ENCODE assay signal across 8 cellular contexts in the genomic region with DNA sequence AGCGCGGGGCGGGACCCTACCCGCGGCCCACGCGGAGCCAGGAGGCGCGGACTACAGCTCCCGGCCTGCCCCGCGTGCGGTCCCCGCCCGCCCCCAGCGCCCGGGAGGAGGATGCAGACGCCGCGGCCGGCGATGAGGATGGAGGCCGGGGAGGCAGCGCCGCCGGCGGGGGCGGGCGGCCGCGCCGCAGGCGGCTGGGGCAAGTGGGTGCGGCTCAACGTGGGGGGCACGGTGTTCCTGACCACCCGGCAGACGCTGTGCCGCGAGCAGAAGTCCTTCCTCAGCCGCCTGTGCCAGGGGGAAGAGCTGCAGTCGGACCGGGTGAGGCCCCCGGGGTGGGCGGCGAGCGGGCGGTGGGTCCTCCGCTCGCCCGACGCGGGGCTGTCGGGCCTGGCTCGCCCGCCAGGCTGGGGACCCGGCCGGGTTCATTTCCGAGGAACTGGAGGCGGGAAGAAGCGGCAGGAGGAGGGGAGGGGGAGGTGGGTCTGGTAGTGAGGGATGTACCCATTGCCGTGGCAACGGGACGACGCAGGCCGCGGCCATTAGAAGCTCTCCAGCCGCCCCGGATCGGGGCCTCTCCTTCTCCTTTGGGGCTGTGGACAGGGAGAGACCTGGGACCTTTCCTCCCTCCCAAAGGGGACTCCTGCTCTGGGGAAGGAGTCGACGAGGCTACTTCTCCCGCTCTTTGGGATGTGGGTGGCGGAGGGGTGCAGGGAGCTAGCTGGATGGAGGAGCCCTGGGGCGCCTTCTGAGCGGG. TPM values are rescaled to one million over a fixed set of nuclear protein-coding genes. Genes with fewer than 3 reads are reported as not detected.
DNase-seq lines count a peak whose midpoint lies in the region; ATAC-seq, FAIRE-seq and TF ChIP-seq lines count a peak whose summit lies in the region.

A gene with protein sequence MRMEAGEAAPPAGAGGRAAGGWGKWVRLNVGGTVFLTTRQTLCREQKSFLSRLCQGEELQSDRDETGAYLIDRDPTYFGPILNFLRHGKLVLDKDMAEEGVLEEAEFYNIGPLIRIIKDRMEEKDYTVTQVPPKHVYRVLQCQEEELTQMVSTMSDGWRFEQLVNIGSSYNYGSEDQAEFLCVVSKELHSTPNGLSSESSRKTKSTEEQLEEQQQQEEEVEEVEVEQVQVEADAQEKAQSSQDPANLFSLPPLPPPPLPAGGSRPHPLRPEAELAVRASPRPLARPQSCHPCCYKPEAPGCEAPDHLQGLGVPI (plus strand): TSS at position 114 of the 757 bp plus-strand sequence. CDS start 19 bp downstream, at position 133.

- no peaks in the 10 kb centered on the region for H3K9me3 ChIP-seq in Panc1 (ENCODE audit: control insufficient read depth, insufficient read depth, low read depth, low read length)
- H3K9me3 ChIP-seq in fibroblast of lung (ENCODE audit: control insufficient read depth, insufficient read depth, low read depth, low read length): no peaks in the 10 kb centered on the region
- no peaks in the 10 kb centered on the region for H3K9me3 ChIP-seq in naive thymus-derived CD4-positive, alpha-beta T cell (ENCODE audit: control insufficient read depth in 2 of 3, low read length in 3 of 3)

- DNase-seq in GM12891 (ENCODE audit: insufficient read length, low spot score) (peak; percentile 99), Panc1 (ENCODE audit: low read depth, low spot score) (no peak), activated T-helper 1 cell treated with Interleukin-2 at 50 U/mL for 16 hours (ENCODE audit: low read depth) (peak; percentile 60), fibroblast of lung (ENCODE audit: low read depth in 2 of 2) (peak; percentile 60 to 68)
- DNase-seq in naive thymus-derived CD4-positive, alpha-beta T cell: peak; percentile 50 to 87 (median 67)
- DNase-seq in stimulated activated effector memory CD8-positive, alpha-beta T cell treated with anti-CD3 and anti-CD28 coated beads, Interleukin-12 subunit alpha, Interleukin-12 subunit beta, amount 100 ng/mL, for 72 hours (ENCODE audit: low spot score in 2 of 2): peak; percentile 74 to 84

- H3K9me3 Mint-ChIP-seq in naive thymus-derived CD4-positive, alpha-beta T cell: no peaks in the 10 kb centered on the region
- H3K9me3 Mint-ChIP-seq in stimulated activated effector memory CD8-positive, alpha-beta T cell treated with anti-CD3 and anti-CD28 coated beads, Interleukin-12 subunit alpha, Interleukin-12 subunit beta, amount 100 ng/mL, for 72 hours: no peaks in the 10 kb centered on the region

- peak within 1 kb of the TSS; percentile 86 for H3K4me2 ChIP-seq in fibroblast of lung (ENCODE audit: extremely low read depth, insufficient read depth, low read length)

- no peaks in the 10 kb centered on the region for H4K20me1 ChIP-seq in fibroblast of lung (ENCODE audit: control insufficient read depth, extremely low read depth, insufficient read depth, low read length)

- POLR2A ChIA-PET in Panc1 (lab: Charles Lee): no interaction called here
- POLR2A ChIA-PET in naive thymus-derived CD4-positive, alpha-beta T cell (lab: Charles Lee): interaction anchor here (0.6 to 1.0 kb wide), 4 partner anchors 28 to 275 kb away, joined by 3 to 5 read pairs (median 4); partner anchors contain the start of gene IFT27

- CTCF ChIA-PET in Panc1 (lab: Charles Lee): interaction anchor here (0.6 kb wide), 2 partner anchors 23 to 74 kb away, joined by 3 to 9 read pairs; no protein-coding TSS in a partner anchor
- CTCF ChIA-PET in naive thymus-derived CD4-positive, alpha-beta T cell (lab: Charles Lee): no interaction called here

- in situ Hi-C loops in Panc1 (cut with HindIII; ENCODE audit: low pct_unique_long_range_greater_than_20kb, low sequenced_read_pairs): no loop called here

- H3K27ac ChIP-seq in Panc1 (ENCODE audit: low read length) (0 out of 2 replicates have a peak within 1 kb of the TSS, but pooled peaks have one; percentile 39), fibroblast of lung (ENCODE audit: insufficient read depth, low read length) (peak within 1 kb of the TSS; percentile 53)
- H3K27ac ChIP-seq in naive thymus-derived CD4-positive, alpha-beta T cell (ENCODE audit: low read depth, low read length): peak within 1 kb of the TSS; percentile 72

- H3K4me1 Mint-ChIP-seq in naive thymus-derived CD4-positive, alpha-beta T cell: peaks cover 5 to 15% (median 14%) of the 10 kb centered on the region in 7 donors
- peaks cover 22% of the 10 kb centered on the region for H3K4me1 Mint-ChIP-seq in stimulated activated effector memory CD8-positive, alpha-beta T cell treated with anti-CD3 and anti-CD28 coated beads, Interleukin-12 subunit alpha, Interleukin-12 subunit beta, amount 100 ng/mL, for 72 hours

- H3K4me3 Mint-ChIP-seq in naive thymus-derived CD4-positive, alpha-beta T cell: peak within 1 kb of the TSS; percentile 73 to 94 (median 86)
- peak within 1 kb of the TSS; percentile 77 for H3K4me3 Mint-ChIP-seq in stimulated activated effector memory CD8-positive, alpha-beta T cell treated with anti-CD3 and anti-CD28 coated beads, Interleukin-12 subunit alpha, Interleukin-12 subunit beta, amount 100 ng/mL, for 72 hours

- TF ChIP-seq POLR2A in GM12891 (IDR thresholded peaks at IDR 0.05; ENCODE audit: low read depth, low read length): no peak

- H3K27me3 ChIP-seq in Panc1 (ENCODE audit: control insufficient read depth, insufficient read depth, low read length) (no peaks in the 10 kb centered on the region), fibroblast of lung (ENCODE audit: control insufficient read depth, insufficient read depth, low read length) (no peaks in the 10 kb centered on the region)
- H3K27me3 ChIP-seq in naive thymus-derived CD4-positive, alpha-beta T cell (ENCODE audit: control insufficient read depth in 2 of 2, insufficient read depth in 2 of 2, low read length in 2 of 2): no peaks in the 10 kb centered on the region

- H3K4me1 ChIP-seq in Panc1 (ENCODE audit: control insufficient read depth, insufficient read depth, low read length) (no peaks in the 10 kb centered on the region), fibroblast of lung (ENCODE audit: control insufficient read depth, extremely low read depth, insufficient read depth, low read length) (peaks cover 4% of the 10 kb centered on the region)
- H3K4me1 ChIP-seq in naive thymus-derived CD4-positive, alpha-beta T cell (ENCODE audit: control insufficient read depth in 2 of 2, insufficient read depth in 2 of 2, low read length in 2 of 2): peaks cover 0 to 7% of the 10 kb centered on the region in 2 donors

- ATAC-seq in HG03045 (IDR thresholded peaks at IDR 0.05; ENCODE audit: unreplicated experiment): peak; percentile 75
- ATAC-seq in Panc1: peak; percentile 99
- peak; percentile 99 for ATAC-seq in naive thymus-derived CD4-positive, alpha-beta T cell
- ATAC-seq in stimulated activated effector memory CD8-positive, alpha-beta T cell treated with anti-CD3 and anti-CD28 coated beads, Interleukin-12 subunit alpha, Interleukin-12 subunit beta, amount 100 ng/mL, for 72 hours: peak; percentile 99
- no peak for ATAC-seq in GM18873 (IDR thresholded peaks at IDR 0.05; ENCODE audit: low FRiP score, unreplicated experiment)

- no peaks in the 10 kb centered on the region for H3K79me2 ChIP-seq in fibroblast of lung (ENCODE audit: control insufficient read depth, insufficient read depth, low read length)

- H2AFZ ChIP-seq in fibroblast of lung (ENCODE audit: low read length): peak within 1 kb of the TSS; percentile 73

- H3K36me3 Mint-ChIP-seq in naive thymus-derived CD4-positive, alpha-beta T cell: peaks cover 0 to 15% (median 0%) of the 10 kb centered on the region in 5 donors
- peaks cover 25% of the 10 kb centered on the region for H3K36me3 Mint-ChIP-seq in stimulated activated effector memory CD8-positive, alpha-beta T cell treated with anti-CD3 and anti-CD28 coated beads, Interleukin-12 subunit alpha, Interleukin-12 subunit beta, amount 100 ng/mL, for 72 hours

- peak within 1 kb of the TSS; percentile 65 for H3K9ac ChIP-seq in fibroblast of lung (ENCODE audit: insufficient read depth, low read length)

- H3K4me3 ChIP-seq in Panc1 (ENCODE audit: low read depth in 2 of 2, low read length in 2 of 2) (peak within 1 kb of the TSS; percentile 56 to 61), fibroblast of lung (replicated peaks in 1 of 4; ENCODE audit: control extremely low read depth in 1 of 4, insufficient read depth in 1 of 4, low read depth in 3 of 4, low read length in 4 of 4) (peak within 1 kb of the TSS; percentile 66 to 79 (median 72))
- H3K4me3 ChIP-seq in naive thymus-derived CD4-positive, alpha-beta T cell (ENCODE audit: low read length): peak within 1 kb of the TSS; percentile 74

- no peaks in the 10 kb centered on the region for H3K27me3 Mint-ChIP-seq in naive thymus-derived CD4-positive, alpha-beta T cell

- H3K27ac Mint-ChIP-seq in naive thymus-derived CD4-positive, alpha-beta T cell: peak within 1 kb of the TSS in 8 of 9 donors; percentile 40 to 89 (median 80)
- H3K27ac Mint-ChIP-seq in stimulated activated effector memory CD8-positive, alpha-beta T cell treated with anti-CD3 and anti-CD28 coated beads, Interleukin-12 subunit alpha, Interleukin-12 subunit beta, amount 100 ng/mL, for 72 hours: peak within 1 kb of the TSS; percentile 71

- no peak for TF ChIP-seq CTCF in Panc1 (IDR thresholded peaks at IDR 0.05)
- no peak for TF ChIP-seq CTCF in fibroblast of lung (conservative IDR thresholded peaks at IDR 0.05 in 1 of 2, IDR thresholded peaks at IDR 0.05 in 1 of 2; ENCODE audit: low read depth in 1 of 2, low read length in 2 of 2)

- FAIRE-seq in GM12891 (lab: Jason Lieb, UNC): peak; percentile 90

- H3K36me3 ChIP-seq in Panc1 (ENCODE audit: control insufficient read depth, insufficient read depth, low read length) (no peaks in the 10 kb centered on the region; the same call in 1 of the 2 replicates), fibroblast of lung (ENCODE audit: control insufficient read depth, insufficient read depth, low read length) (peaks cover 2% of the 10 kb centered on the region)
- peaks cover 0 to 23% (median 0%) of the 10 kb centered on the region in 3 experiments for H3K36me3 ChIP-seq in naive thymus-derived CD4-positive, alpha-beta T cell (ENCODE audit: control insufficient read depth in 2 of 3, insufficient read depth in 3 of 3, low read length in 3 of 3)

- intact Hi-C loops in Panc1 (cut with micrococcal nuclease; ENCODE audit: unreplicated experiment): no loop called here
- intact Hi-C loops in naive thymus-derived CD4-positive, alpha-beta T cell (cut with micrococcal nuclease): loop anchor here (1.0 to 2.0 kb wide), 4 partner anchors 71 to 523 kb away; partner anchors contain the start of genes EIF3D (in 2 of the 2) and IFT27 (in 1 of the 2)

- no TSS peak for BruUV-seq in Panc1 (replicated peaks; lab: Mats Ljungman, UMichigan)

TF ChIP-seq in GM12891, 5 proteins besides CTCF, POLR2A, EP300 and RAD21 (continues in another document):
- TF ChIP-seq PAX5 (IDR thresholded peaks at IDR 0.05; ENCODE audit: insufficient read depth, low read length, severe bottlenecking): no peak

RNA-seq across cellular contexts. Expression of the gene that starts here (rescaled TPM):
- polyA plus RNA-seq in GM12891 (2012; ENCODE audit: low read depth, missing spikeins): 7.0 TPM
- total RNA-seq in Panc1 (2021; ENCODE audit: unreplicated experiment) (32.7 TPM), fibroblast of lung (19.3 and 19.5 TPM in 2 replicates)
- 53.2 TPM for polyA plus RNA-seq in Panc1 (2012; ENCODE audit: insufficient read length)
- 10.6 and 19.2 TPM in 2 replicates for polyA plus RNA-seq in fibroblast of lung
- 21.7 and 36.7 TPM in 2 replicates for polyA plus RNA-seq in fibroblast of lung (2012)
- polyA minus RNA-seq in fibroblast of lung (ENCODE audit: low replicate concordance): 34.2 and 80.6 TPM in 2 replicates
- 10 to 100 TPM; 19.8 to 44.5 (median 24.9) TPM for total RNA-seq in naive thymus-derived CD4-positive, alpha-beta T cell
- polyA plus RNA-seq in naive thymus-derived CD4-positive, alpha-beta T cell: 10 to 100 TPM; 10.3 to 10.8 TPM
